19 cellular contexts compared by ENCODE assay signal in genomic region chr4:40160258-40160657, GRCh38. TPM values are rescaled to one million over a fixed set of nuclear protein-coding genes. Genes with fewer than 3 reads are reported as not detected.
A peak's percentile ranks its signal among the peaks of the same experiment; 100 is the strongest.
DNase-seq lines count a peak whose midpoint lies in the region; ATAC-seq, FAIRE-seq and TF ChIP-seq lines count a peak whose summit lies in the region.
"Had no signal": no experiment of that assay in that cellular context is flagged by ENCODE, and none has a peak within 500 bp of the region (broad histone marks: within the 10 kb centered on the region; RNA-seq: fewer than 3 reads in every experiment).

No MANE protein-coding gene starts in this region.

- peaks cover 6% of the 10 kb centered on the region for H3K9me2 ChIP-seq in GM23338 (ENCODE audit: insufficient read depth)

- H3K9me3 ChIP-seq in BLaER1 treated with 17β-estradiol and CSF1 and Interleukin-3, amounts not matched to agents 10 nM and 100 nM (replicated peaks in 1 of 11): peaks cover 0 to 11% (median under 1%) of the 10 kb centered on the region in 11 experiments; a peak in 1 of 22 replicates
- H3K9me3 ChIP-seq in H1 (ENCODE audit: insufficient read depth in 2 of 2, low read depth in 1 of 2, low read length in 1 of 2): no peaks in the 10 kb centered on the region
- H3K9me3 ChIP-seq: BE2C had no signal

- no peak overlapping the region for H4K5ac ChIP-seq in H1 (ENCODE audit: insufficient read length, low read depth, low read length)

- H3K27me3 Mint-ChIP-seq in GM23338 (ENCODE audit: insufficient read depth, low read depth, poor library complexity): peaks cover 2% of the 10 kb centered on the region
- no peaks in the 10 kb centered on the region for H3K27me3 Mint-ChIP-seq in activated T-helper 1 cell treated with anti-CD3 and anti-CD28 coated beads, Interleukin-12 subunit alpha, Interleukin-12 subunit beta, Interleukin-2, Interleukin-4 antibody, amounts not matched to agents 30 ng/mL and 10 ng/mL and 1 ng/mL, durations not matched to agents 14 hours and 24 hours and 36 hours (ENCODE audit: insufficient read depth)
- H3K27me3 Mint-ChIP-seq: CD4-positive, alpha-beta memory T cell had no signal

- H3K18ac ChIP-seq in H1 (ENCODE audit: extremely low read depth, low read length): no peak overlapping the region

- no peak overlapping the region for H2BK15ac ChIP-seq in H1 (ENCODE audit: low read length)

- H3K4ac ChIP-seq in H1 (replicated peaks; ENCODE audit: insufficient read length, low read depth, low read length): no peak overlapping the region

- H3K4me3 Mint-ChIP-seq in GM23338: no peak overlapping the region
- H3K4me3 Mint-ChIP-seq in activated T-helper 1 cell treated with anti-CD3 and anti-CD28 coated beads, Interleukin-12 subunit alpha, Interleukin-12 subunit beta, Interleukin-2, Interleukin-4 antibody, amounts not matched to agents 30 ng/mL and 10 ng/mL and 1 ng/mL, durations not matched to agents 14 hours and 24 hours and 36 hours: no peak overlapping the region
- H3K4me3 Mint-ChIP-seq: CD14-positive monocyte; CD4-positive, alpha-beta memory T cell; H9 had no signal

- WGBS in H1 (ENCODE audit: extremely low coverage in 1 of 2, insufficient coverage in 1 of 2, insufficient read length in 1 of 2, insufficient replicate concordance in 2 of 2, low coverage in 1 of 2, low lambda C conversion rate in 2 of 2, missing lambda C conversion rate in 1 of 2), 2 experiments: 84% methylated on average over 9 of the region's 9 CpGs; no CpG with 5 or more reads in 1 of the 2 experiments

- no peaks in the 10 kb centered on the region for H4K20me1 ChIP-seq in BLaER1 treated with 17β-estradiol and CSF1 and Interleukin-3, amounts not matched to agents 10 nM and 100 nM
- H4K20me1 ChIP-seq in GM23338 (replicated peaks; ENCODE audit: insufficient read depth) (no peaks in the 10 kb centered on the region), H1 (replicated peaks in 1 of 2; ENCODE audit: control insufficient read depth in 1 of 2, insufficient read depth in 2 of 2, low read length in 2 of 2) (no peaks in the 10 kb centered on the region)

- H3K27me3 ChIP-seq in BLaER1 treated with 17β-estradiol and CSF1 and Interleukin-3, amounts not matched to agents 10 nM and 100 nM: no peaks in the 10 kb centered on the region
- H3K27me3 ChIP-seq in GM23338 (ENCODE audit: insufficient read depth) (no peaks in the 10 kb centered on the region), H1 (replicated peaks in 1 of 4; ENCODE audit: control insufficient read depth in 3 of 4, extremely low read depth in 1 of 4, insufficient read depth in 3 of 4, low read length in 3 of 4) (no peaks in the 10 kb centered on the region)
- H3K27me3 ChIP-seq: BE2C had no signal

- no peak for ATAC-seq in GM23338
- ATAC-seq in HG03457 (IDR thresholded peaks at IDR 0.05; ENCODE audit: unreplicated experiment): no peak

- no peak for FAIRE-seq in H1 (lab: Jason Lieb, UNC)
- FAIRE-seq in urothelium cell line (lab: Jason Lieb, UNC): peak; percentile 76
- FAIRE-seq: GM18507 had no signal

- no peak for TF ChIP-seq CTCF in GM23338 (conservative IDR thresholded peaks at IDR 0.05; ENCODE audit: low read depth in 2 of 2)
- no peak for TF ChIP-seq CTCF in H1 (IDR thresholded peaks at IDR 0.05; ENCODE audit: control extremely low read depth in 1 of 3, insufficient read depth in 1 of 3, low read depth in 1 of 3, low read length in 3 of 3)
- no peak for TF ChIP-seq CTCF in GM13976 (IDR thresholded peaks at IDR 0.05; ENCODE audit: borderline replicate concordance, control extremely low read depth, extremely low read depth, insufficient read depth, missing control alignments)

- TF ChIP-seq POLR2A in H1 (IDR thresholded peaks at IDR 0.05; ENCODE audit: control extremely low read depth in 1 of 2, low read depth in 2 of 2, low read length in 2 of 2): no peak

- no peaks in the 10 kb centered on the region for H3K36me3 Mint-ChIP-seq in GM23338 (ENCODE audit: low read depth)
- peaks cover 28% of the 10 kb centered on the region for H3K36me3 Mint-ChIP-seq in activated T-helper 1 cell treated with anti-CD3 and anti-CD28 coated beads, Interleukin-12 subunit alpha, Interleukin-12 subunit beta, Interleukin-2, Interleukin-4 antibody, amounts not matched to agents 30 ng/mL and 10 ng/mL and 1 ng/mL, durations not matched to agents 14 hours and 24 hours and 36 hours (ENCODE audit: low read depth)

- no peak overlapping the region for H2BK20ac ChIP-seq in H1 (ENCODE audit: low read length)

- no peak overlapping the region for H2BK12ac ChIP-seq in H1 (ENCODE audit: low read depth, low read length)

- H2AK5ac ChIP-seq in H1 (ENCODE audit: low read depth, low read length): no peak overlapping the region

- H3K56ac ChIP-seq in H1 (replicated peaks; ENCODE audit: insufficient read length, low read depth, low read length): no peak overlapping the region

- 0 out of 2 replicates have a peak overlapping the region, but pooled peaks have one; percentile 45 for H2BK5ac ChIP-seq in H1 (ENCODE audit: low read depth, low read length)

- CTCF ChIA-PET in H1 (lab: Charles Lee; ENCODE audit: partially characterized antibody): interaction anchor here (1.2 to 1.8 kb wide), 2 partner anchors 11 to 24 kb away, joined by 4 to 5 read pairs; no protein-coding TSS in a partner anchor

- peaks cover 17 to 48% (median 37%) of the 10 kb centered on the region in 11 experiments; a peak in 21 of 22 replicates for H3K36me3 ChIP-seq in BLaER1 treated with 17β-estradiol and CSF1 and Interleukin-3, amounts not matched to agents 10 nM and 100 nM
- no peaks in the 10 kb centered on the region for H3K36me3 ChIP-seq in GM23338 (ENCODE audit: insufficient read depth)
- H3K36me3 ChIP-seq in H1 (ENCODE audit: control insufficient read depth in 2 of 4, insufficient read depth in 4 of 4, low read length in 3 of 4): no peaks in the 10 kb centered on the region; a peak in 1 of 8 replicates
- H3K36me3 ChIP-seq: BE2C had no signal

- H3K4me1 ChIP-seq in BLaER1 treated with 17β-estradiol and CSF1 and Interleukin-3, amounts not matched to agents 10 nM and 100 nM: peaks cover 0 to 20% (median 10%) of the 10 kb centered on the region in 10 experiments; a peak in 12 of 20 replicates
- H3K4me1 ChIP-seq in GM23338 (ENCODE audit: insufficient read depth) (peaks cover 5% of the 10 kb centered on the region; the same call in 1 of the 2 replicates), H1 (replicated peaks in 1 of 4; ENCODE audit: control insufficient read depth in 3 of 4, insufficient read depth in 4 of 4, low read length in 3 of 4) (peaks cover 0 to 4% (median 0%) of the 10 kb centered on the region in 4 experiments; a peak in 1 of 7 replicates)
- H3K4me1 ChIP-seq: BE2C had no signal

- TF ChIP-seq RAD21 in H1 (IDR thresholded peaks at IDR 0.05 in 1 of 2, conservative IDR thresholded peaks at IDR 0.05 in 1 of 2; ENCODE audit: low read depth in 2 of 2, low read length in 2 of 2): no peak

- H3K79me2 ChIP-seq in GM23338 (replicated peaks; ENCODE audit: insufficient read depth): no peaks in the 10 kb centered on the region
- no peaks in the 10 kb centered on the region for H3K79me2 ChIP-seq in H1 (ENCODE audit: control insufficient read depth in 1 of 2, insufficient read depth in 2 of 2, low read length in 2 of 2)

- TF ChIP-seq EP300 in H1 (IDR thresholded peaks at IDR 0.05; ENCODE audit: borderline replicate concordance in 1 of 2, low read depth in 2 of 2, low read length in 2 of 2): no peak

- H3K14ac ChIP-seq in H1 (ENCODE audit: insufficient read length): no peak overlapping the region

- H3K9ac ChIP-seq in BLaER1 treated with 17β-estradiol and CSF1 and Interleukin-3, amounts not matched to agents 10 nM and 100 nM: no peak overlapping the region
- no peak overlapping the region for H3K9ac ChIP-seq in H1 (replicated peaks in 1 of 4; ENCODE audit: extremely low read depth in 1 of 4, low read depth in 3 of 4, low read length in 3 of 4)

- in situ Hi-C loops in GM13976 (cut with MboI; ENCODE audit: low sequenced_read_pairs, unreplicated experiment): no loop called here

- no peaks in the 10 kb centered on the region for H3K9me3 Mint-ChIP-seq in GM23338
- no peaks in the 10 kb centered on the region for H3K9me3 Mint-ChIP-seq in activated T-helper 1 cell treated with anti-CD3 and anti-CD28 coated beads, Interleukin-12 subunit alpha, Interleukin-12 subunit beta, Interleukin-2, Interleukin-4 antibody, amounts not matched to agents 30 ng/mL and 10 ng/mL and 1 ng/mL, durations not matched to agents 14 hours and 24 hours and 36 hours
- H3K9me3 Mint-ChIP-seq: CD14-positive monocyte; CD4-positive, alpha-beta memory T cell; H9 had no signal

- no peak overlapping the region for H3K4me3 ChIP-seq in BLaER1 treated with 17β-estradiol and CSF1 and Interleukin-3, amounts not matched to agents 10 nM and 100 nM
- no peak overlapping the region for H3K4me3 ChIP-seq in GM23338
- H3K4me3 ChIP-seq in H1 (ENCODE audit: extremely low read depth in 1 of 4, insufficient read depth in 2 of 4, low read depth in 3 of 4, low read length in 4 of 4): no peak overlapping the region

- H3K23ac ChIP-seq in H1 (ENCODE audit: insufficient read length): no peak overlapping the region

- no peaks in the 10 kb centered on the region for H3F3A ChIP-seq in GM23338 (replicated peaks; ENCODE audit: low read depth)

- H4K8ac ChIP-seq in H1 (ENCODE audit: extremely low read depth, insufficient read depth, low read length): no peak overlapping the region

- POLR2A ChIA-PET in H1 (lab: Charles Lee; ENCODE audit: partially characterized antibody): no interaction called here

- H2BK120ac ChIP-seq in H1 (replicated peaks; ENCODE audit: low read depth, low read length): no peak overlapping the region

- DNase-seq in GM23338 (ENCODE audit: low spot score) (no peak), H1 (ENCODE audit: low read depth in 1 of 2, low spot score in 2 of 2) (no peak), urothelium cell line (ENCODE audit: low spot score) (no peak), GM13976 (ENCODE audit: low spot score) (no peak)
- DNase-seq in activated T-helper 1 cell treated with anti-CD3 and anti-CD28 coated beads, Interleukin-12 subunit alpha, Interleukin-12 subunit beta, Interleukin-2, Interleukin-4 antibody, amounts not matched to agents 30 ng/mL and 10 ng/mL and 1 ng/mL, durations not matched to agents 14 hours and 24 hours and 36 hours (ENCODE audit: low spot score): no peak
- DNase-seq: BE2C; Calu3; CD4-positive, alpha-beta memory T cell; DMS79 treated with DMSO at 0.1 percent for 48 hours; GF-D8; GOT3; H9; KG1 had no signal

- no peaks in the 10 kb centered on the region; the same call in 1 of the 2 replicates for H3K23me2 ChIP-seq in H1 (ENCODE audit: low read depth, low read length)

- no peak overlapping the region for H4K91ac ChIP-seq in H1 (replicated peaks; ENCODE audit: insufficient read length, low read length)

- H2AFZ ChIP-seq in GM23338: no peak overlapping the region
- no peak overlapping the region for H2AFZ ChIP-seq in H1 (ENCODE audit: low read length)

- H3K27ac ChIP-seq in BLaER1 treated with 17β-estradiol and CSF1 and Interleukin-3, amounts not matched to agents 10 nM and 100 nM: peak overlapping the region in 4 of 11 experiments; percentile 2 to 37 (median 22); a peak in 1 of 22 replicates
- H3K27ac ChIP-seq in GM23338 (ENCODE audit: low read depth) (no peak overlapping the region), H1 (ENCODE audit: low read depth, low read length) (no peak overlapping the region)

- H3K4me2 ChIP-seq in BLaER1 treated with 17β-estradiol and CSF1 and Interleukin-3, amounts not matched to agents 10 nM and 100 nM: peak overlapping the region in 8 of 11 experiments; percentile 2 to 43 (median 38); a peak in 12 of 22 replicates
- H3K4me2 ChIP-seq in GM23338 (no peak overlapping the region), H1 (ENCODE audit: insufficient read depth in 1 of 2, low read depth in 2 of 2, low read length in 2 of 2) (no peak overlapping the region)

- intact Hi-C loops in activated T-helper 1 cell treated with anti-CD3 and anti-CD28 coated beads, Interleukin-12 subunit alpha, Interleukin-12 subunit beta, Interleukin-2, Interleukin-4 antibody, amounts not matched to agents 30 ng/mL and 10 ng/mL and 1 ng/mL, durations not matched to agents 14 hours and 24 hours and 36 hours (cut with micrococcal nuclease): no loop called here

- H3K79me1 ChIP-seq in H1 (ENCODE audit: low read depth, low read length): no peaks in the 10 kb centered on the region

- H3K4me1 Mint-ChIP-seq in GM23338: peaks cover 11% of the 10 kb centered on the region; the same call in 2 of the 3 replicates
- no peaks in the 10 kb centered on the region for H3K4me1 Mint-ChIP-seq in activated T-helper 1 cell treated with anti-CD3 and anti-CD28 coated beads, Interleukin-12 subunit alpha, Interleukin-12 subunit beta, Interleukin-2, Interleukin-4 antibody, amounts not matched to agents 30 ng/mL and 10 ng/mL and 1 ng/mL, durations not matched to agents 14 hours and 24 hours and 36 hours (ENCODE audit: low read depth)

- peak overlapping the region; percentile 60; the same call in 1 of the 2 replicates for H3K27ac Mint-ChIP-seq in GM23338
- no peak overlapping the region for H3K27ac Mint-ChIP-seq in activated T-helper 1 cell treated with anti-CD3 and anti-CD28 coated beads, Interleukin-12 subunit alpha, Interleukin-12 subunit beta, Interleukin-2, Interleukin-4 antibody, amounts not matched to agents 30 ng/mL and 10 ng/mL and 1 ng/mL, durations not matched to agents 14 hours and 24 hours and 36 hours
- H3K27ac Mint-ChIP-seq: CD14-positive monocyte; CD4-positive, alpha-beta memory T cell; H9 had no signal

RNA-seq across cellular contexts. Expression of gene RHOH, which starts 36.6 kb away (rescaled TPM):
- 2.7 and 3.7 TPM in 2 replicates for total RNA-seq in GM23338 (2014; rRNA removed; shearing (Covaris generic))
- polyA plus RNA-seq in GM23338 (2016; fragmentation: Nextera tagmentation; extraction: Ambion mirVana) (1.8 and 2.2 TPM in 2 replicates), H1 (2011; rRNA removed) (2.5 and 5.9 TPM in 2 replicates)
- 5.8 and 6.9 TPM in 2 replicates for total RNA-seq in H1 (2021; fragmentation: NEBNext Ultra II Directional; extraction: Animal tissue kit (Norgen Biotek cat#: 25700))
- polyA plus RNA-seq in H1 (2011; cell fraction: cytosol; rRNA removed): 2.8 TPM
- 2.4 TPM for polyA plus RNA-seq in H1 (2011; cell fraction: nucleus; rRNA removed)
- 4.8 to 6.5 TPM (median 5.4 TPM) in 4 replicates for polyA plus RNA-seq in H1 (2012, experiment 1 of 2)
- 3.1 TPM for polyA plus RNA-seq in H1 (2012, experiment 2 of 2)
- 2.7 TPM for polyA plus RNA-seq in H1 (2013, experiment 1 of 2)
- 2.2 TPM for polyA plus RNA-seq in H1 (2013, experiment 2 of 2)
- 9.9 and 13.6 TPM in 2 replicates for polyA minus RNA-seq in H1 (2011; rRNA and poly(A)+ RNA removed)
- polyA minus RNA-seq in H1 (2011; cell fraction: cytosol; rRNA and poly(A)+ RNA removed): 3.4 TPM
- 6.3 TPM for polyA minus RNA-seq in H1 (2011; cell fraction: nucleus; rRNA and poly(A)+ RNA removed)
- 105 and 111 TPM in 2 replicates for total RNA-seq in activated T-helper 1 cell treated with anti-CD3 and anti-CD28 coated beads, Interleukin-12 subunit alpha, Interleukin-12 subunit beta, Interleukin-2, Interleukin-4 antibody, amounts not matched to agents 30 ng/mL and 10 ng/mL and 1 ng/mL, durations not matched to agents 14 hours and 24 hours and 36 hours
- total RNA-seq: A172, Calu3, HT-29 had no signal

Comparison
In these comparisons a context has a peak if more than half of its experiments do, and no peak if none do; other contexts are left out.
1. H3K4me2 ChIP-seq: peak in BLaER1 treated with 17β-estradiol and CSF1 and Interleukin-3, amounts not matched to agents 10 nM and 100 nM (8 of 11); none in GM23338 (single experiment) and H1 (0 of 2).
2. RNA of gene RHOH, which starts 36.6 kb away (total RNA-seq): 105 to 111 TPM in activated T-helper 1 cell treated with anti-CD3 and anti-CD28 coated beads, Interleukin-12 subunit alpha, Interleukin-12 subunit beta, Interleukin-2, Interleukin-4 antibody, amounts not matched to agents 30 ng/mL and 10 ng/mL and 1 ng/mL, durations not matched to agents 14 hours and 24 hours and 36 hours; 5.8 to 6.9 TPM in H1 and 2.7 to 3.7 TPM in GM23338; every median in the first group is over 10 times any median in the second.